Comparison of ENCODE assay signal across 21 cellular contexts in genomic region chr10:79207726-79208125, GRCh38.
"Had no signal": no experiment of that assay in that cellular context is flagged by ENCODE, and none has a peak within 500 bp of the region (broad histone marks: within the 10 kb centered on the region; RNA-seq: fewer than 3 reads in every experiment).

No MANE protein-coding gene starts in this region.

- H3K27ac ChIP-seq: KMS-11 had no signal

- H3K4me2 ChIP-seq: KMS-11, SK-N-SH had no signal

- H3K9me3 ChIP-seq: SK-N-SH had no signal

- H3K9ac ChIP-seq: KMS-11, SK-N-SH had no signal

- FAIRE-seq: HepG2, RCC 7860 had no signal

- DNase-seq: IMR-90, Kasumi-1, MM.1S, NCI-H1092 treated with DMSO at 0.1 percent for 48 hours, NCI-H1436, NCI-H187, NCI-H2029, NCI-H2081 treated with DMSO at 0.1 percent for 48 hours, NCI-H2171, NCI-H226, NCI-H446, NCI-H510A, NCI-H524 treated with DMSO at 0.1 percent for 48 hours, NCI-H69, NCI-H774, RPMI8226, SHP77, SK-N-SH had no signal

- ATAC-seq: HepG2 had no signal
